ENCODE assay signal across 1 cellular context in genomic region chr2:207561386-207562080, GRCh38.
TF ChIP-seq lines count a peak whose summit lies in the region.

No MANE protein-coding gene starts in this region.

TF ChIP-seq in GM23338, 12 proteins besides CTCF, POLR2A, EP300 and RAD21 (continued from another document):
- TF ChIP-seq ETS1 (IDR thresholded peaks at IDR 0.05): no peak
- no peak for TF ChIP-seq EZH2phosphoT487 (IDR thresholded peaks at IDR 0.05; ENCODE audit: unreplicated experiment)
- no peak for TF ChIP-seq ZNF331 (CRISPR knock-in tag; IDR thresholded peaks at IDR 0.05; ENCODE audit: low read depth)
- no peak for TF ChIP-seq STAT1 (IDR thresholded peaks at IDR 0.05; ENCODE audit: unreplicated experiment)
- TF ChIP-seq ZNF462 (CRISPR knock-in tag; IDR thresholded peaks at IDR 0.05): no peak
- TF ChIP-seq POLR2AphosphoS5 (IDR thresholded peaks at IDR 0.05; ENCODE audit: low read depth): no peak
TF ChIP-seq in GM23338: peak in this region for 0.
